In genomic region chr20:3805594-3806264, GRCh38 we compare ENCODE assay signal across 8 cellular contexts. TPM values are rescaled to one million over a fixed set of nuclear protein-coding genes. Genes with fewer than 3 reads are reported as not detected.
A peak's percentile ranks its signal among the peaks of the same experiment; 100 is the strongest.
DNase-seq lines count a peak whose midpoint lies in the region; ATAC-seq and TF ChIP-seq lines count a peak whose summit lies in the region.

No MANE protein-coding gene starts in this region.

- peak overlapping the region; percentile 90 for H3K9ac ChIP-seq in mesenchymal stem cell (ENCODE audit: low read length)

- peak overlapping the region; percentile 86 for H4K8ac ChIP-seq in mesenchymal stem cell (ENCODE audit: low read length)

- no peak for TF ChIP-seq POLR2A in breast epithelium (IDR thresholded peaks at IDR 0.05)

- H3K36me3 ChIP-seq in breast epithelium (no peaks in the 10 kb centered on the region), mesenchymal stem cell (ENCODE audit: control insufficient read depth in 1 of 2, insufficient read depth in 2 of 2, low read depth in 1 of 2, low read length in 2 of 2) (peaks cover 49 to 55% of the 10 kb centered on the region in 2 experiments), upper lobe of right lung (peaks cover 54% of the 10 kb centered on the region)

- no peak overlapping the region for H2AFZ ChIP-seq in mesenchymal stem cell (ENCODE audit: low read depth, low read length)

- H3K27me3 ChIP-seq in breast epithelium (no peaks in the 10 kb centered on the region), mesenchymal stem cell (ENCODE audit: control insufficient read depth in 1 of 2, insufficient read depth in 1 of 2, low read length in 2 of 2) (no peaks in the 10 kb centered on the region), upper lobe of right lung (no peaks in the 10 kb centered on the region)

- H2BK5ac ChIP-seq in mesenchymal stem cell (ENCODE audit: low read depth, low read length, poor library complexity, severe bottlenecking): no peak overlapping the region

- peak overlapping the region; percentile 51 to 97 for H2BK12ac ChIP-seq in mesenchymal stem cell (ENCODE audit: low read length in 2 of 2)

- H3K9me3 ChIP-seq in breast epithelium (peaks cover 0 to 3% of the 10 kb centered on the region in 2 donors), mesenchymal stem cell (ENCODE audit: control insufficient read depth, low read length) (no peaks in the 10 kb centered on the region), upper lobe of right lung (no peaks in the 10 kb centered on the region)

- H3K27ac ChIP-seq in breast epithelium: peak overlapping the region; percentile 91 to 95
- H3K27ac ChIP-seq in mesenchymal stem cell (ENCODE audit: low read length, poor library complexity, severe bottlenecking): peak overlapping the region; percentile 21
- peak overlapping the region; percentile 96 for H3K27ac ChIP-seq in upper lobe of right lung

- CTCF ChIA-PET in activated naive CD4-positive, alpha-beta T cell treated with anti-CD3 and anti-CD28 coated beads, Interleukin-2, amount 10 ng/mL, durations not matched to agents 7 days and 5 days (lab: Charles Lee): interaction anchor here (1.6 kb wide), 1 partner anchor 13 kb away, joined by 6 read pairs; no protein-coding TSS in a partner anchor

- peak overlapping the region; percentile 78 for H3K27ac Mint-ChIP-seq in activated naive CD4-positive, alpha-beta T cell treated with anti-CD3 and anti-CD28 coated beads, Interleukin-2, amount 10 ng/mL, durations not matched to agents 7 days and 5 days

- peak overlapping the region; percentile 99 for H4K91ac ChIP-seq in mesenchymal stem cell (ENCODE audit: low read length)

- H2BK120ac ChIP-seq in mesenchymal stem cell (ENCODE audit: low read depth, low read length): peak overlapping the region; percentile 88

- peak overlapping the region; percentile 49 to 97 for H3K4ac ChIP-seq in mesenchymal stem cell (ENCODE audit: low read depth in 1 of 2, low read length in 2 of 2)

- H3K4me3 ChIP-seq in breast epithelium (no peak overlapping the region), mesenchymal stem cell (ENCODE audit: insufficient read depth in 1 of 2, low read depth in 1 of 2, low read length in 2 of 2) (peak overlapping the region in 1 of 2 experiments; percentile 23), upper lobe of right lung (no peak overlapping the region)

- H3K4me3 Mint-ChIP-seq in activated naive CD4-positive, alpha-beta T cell treated with anti-CD3 and anti-CD28 coated beads, Interleukin-2, amount 10 ng/mL, durations not matched to agents 7 days and 5 days: no peak overlapping the region

- peak overlapping the region in 1 of 2 experiments; percentile 53 for H3K14ac ChIP-seq in mesenchymal stem cell (ENCODE audit: low read length in 2 of 2)

- peak overlapping the region; percentile 79 for H2AK5ac ChIP-seq in mesenchymal stem cell (ENCODE audit: low read length, severe bottlenecking)

- no peaks in the 10 kb centered on the region for H3K27me3 Mint-ChIP-seq in activated naive CD4-positive, alpha-beta T cell treated with anti-CD3 and anti-CD28 coated beads, Interleukin-2, amount 10 ng/mL, durations not matched to agents 7 days and 5 days

- H3K9me3 Mint-ChIP-seq in activated naive CD4-positive, alpha-beta T cell treated with anti-CD3 and anti-CD28 coated beads, Interleukin-2, amount 10 ng/mL, durations not matched to agents 7 days and 5 days: no peaks in the 10 kb centered on the region

- peaks cover 61% of the 10 kb centered on the region for H3K36me3 Mint-ChIP-seq in activated naive CD4-positive, alpha-beta T cell treated with anti-CD3 and anti-CD28 coated beads, Interleukin-2, amount 10 ng/mL, durations not matched to agents 7 days and 5 days

- H3K4me2 ChIP-seq in mesenchymal stem cell (ENCODE audit: low read length, poor library complexity, severe bottlenecking): no peak overlapping the region

- H3K79me1 ChIP-seq in mesenchymal stem cell (replicated peaks; ENCODE audit: low read length, poor library complexity, severe bottlenecking): peaks cover 5% of the 10 kb centered on the region

- H2BK15ac ChIP-seq in mesenchymal stem cell (ENCODE audit: low read depth, poor library complexity, severe bottlenecking): peak overlapping the region; percentile 60

- H3K18ac ChIP-seq in mesenchymal stem cell (ENCODE audit: low read depth in 1 of 2, low read length in 2 of 2): peak overlapping the region; percentile 92 to 98

- H3K4me1 Mint-ChIP-seq in activated naive CD4-positive, alpha-beta T cell treated with anti-CD3 and anti-CD28 coated beads, Interleukin-2, amount 10 ng/mL, durations not matched to agents 7 days and 5 days: peaks cover 85% of the 10 kb centered on the region

- peak overlapping the region in 1 of 2 experiments; percentile 78 for H3K23ac ChIP-seq in mesenchymal stem cell (ENCODE audit: low read length in 2 of 2)

- no peak for TF ChIP-seq CTCF in breast epithelium (IDR thresholded peaks at IDR 0.05)
- no peak for TF ChIP-seq CTCF in upper lobe of right lung (IDR thresholded peaks at IDR 0.05)

- ATAC-seq in upper lobe of right lung: no peak
- ATAC-seq in GM21515 (IDR thresholded peaks at IDR 0.05; ENCODE audit: unreplicated experiment): no peak
- no peak for ATAC-seq in GM18520 (IDR thresholded peaks at IDR 0.05; ENCODE audit: unreplicated experiment)

- 91% methylated on average over 8 of the region's 8 CpGs for WGBS in mesenchymal stem cell

- peaks cover 12 to 24% of the 10 kb centered on the region in 2 donors for H3K4me1 ChIP-seq in breast epithelium
- H3K4me1 ChIP-seq in mesenchymal stem cell (ENCODE audit: control insufficient read depth, insufficient read depth, low read depth, low read length): peaks cover 19% of the 10 kb centered on the region
- peaks cover 89% of the 10 kb centered on the region for H3K4me1 ChIP-seq in upper lobe of right lung

- intact Hi-C loops in breast epithelium (cut with DNase I; ENCODE audit: low total_unique reads): no loop called here
- intact Hi-C loops in upper lobe of right lung (cut with DNase I): no loop called here

- no peak for DNase-seq in activated naive CD4-positive, alpha-beta T cell treated with anti-CD3 and anti-CD28 coated beads, Interleukin-2, amount 10 ng/mL, durations not matched to agents 7 days and 5 days
- no peak for DNase-seq in activated naive CD4-positive, alpha-beta T cell treated with anti-CD3 and anti-CD28 coated beads, Interleukin-2, amount 50 U/mL, for 16 hours
- DNase-seq in breast epithelium (ENCODE audit: low spot score in 2 of 2): no peak
- DNase-seq in mesenchymal stem cell: peak; percentile 79
- DNase-seq in upper lobe of right lung: no peak
- DNase-seq in NCI-H2107 (lab: John Stamatoyannopoulos, UW): no peak

RNA-seq across cellular contexts. Expression of gene CDC25B, which starts 9.6 kb away (rescaled TPM):
- total RNA-seq in breast epithelium: 10 to 100 TPM; 18.1 to 25.0 (median 22.0) TPM
- polyA plus RNA-seq in mesenchymal stem cell (2013, experiment 1 of 2): 97.9 TPM
- polyA plus RNA-seq in mesenchymal stem cell (2013, experiment 2 of 2): 95.2 TPM
- total RNA-seq in upper lobe of right lung: 136 TPM

RNA-seq across cellular contexts. Expression of gene AP5S1, which starts 14.6 kb away (rescaled TPM):
- total RNA-seq in breast epithelium: 10 to 100 TPM; 11.1 to 13.8 (median 11.8) TPM
- 9.4 TPM for polyA plus RNA-seq in mesenchymal stem cell (2013, experiment 1 of 2)
- 9.5 TPM for polyA plus RNA-seq in mesenchymal stem cell (2013, experiment 2 of 2)
- total RNA-seq in upper lobe of right lung: 13.1 TPM

RNA-seq across cellular contexts. Expression of gene CENPB, which starts 19.2 kb away (rescaled TPM):
- total RNA-seq in breast epithelium: 10 to 100 TPM; 55.5 to 69.8 (median 68.2) TPM
- polyA plus RNA-seq in mesenchymal stem cell (2013, experiment 1 of 2): 38.0 TPM
- 38.0 TPM for polyA plus RNA-seq in mesenchymal stem cell (2013, experiment 2 of 2)
- 94.6 TPM for total RNA-seq in upper lobe of right lung

RNA-seq across cellular contexts. Expression of gene SPEF1, which starts 24.5 kb away (rescaled TPM):
- total RNA-seq in breast epithelium: under 1 TPM in 2 of 3 donors, not detected in 1; 0.33 to 0.88 TPM
- polyA plus RNA-seq in mesenchymal stem cell (2013, experiment 1 of 2): 0.07 TPM
- polyA plus RNA-seq in mesenchymal stem cell (2013, experiment 2 of 2): 0.07 TPM
- total RNA-seq in upper lobe of right lung: 0.46 TPM

RNA-seq across cellular contexts. Expression of gene ADISSP, which starts 38.2 kb away (rescaled TPM):
- total RNA-seq in breast epithelium (10 to 100 TPM; 12.3 to 29.3 (median 15.7) TPM), upper lobe of right lung (23.3 TPM)
- polyA plus RNA-seq in mesenchymal stem cell (2013, experiment 1 of 2): 39.5 TPM
- 36.9 TPM for polyA plus RNA-seq in mesenchymal stem cell (2013, experiment 2 of 2)

Comparison
In these comparisons a context has a peak if more than half of its experiments do, and no peak if none do; other contexts are left out.
1. H3K27ac ChIP-seq: peak in every context shown above with its lines; median percentile 96 in upper lobe of right lung; 93 in breast epithelium; 21 in mesenchymal stem cell.